ENCODE assay signal across 8 cellular contexts in the genomic region with DNA sequence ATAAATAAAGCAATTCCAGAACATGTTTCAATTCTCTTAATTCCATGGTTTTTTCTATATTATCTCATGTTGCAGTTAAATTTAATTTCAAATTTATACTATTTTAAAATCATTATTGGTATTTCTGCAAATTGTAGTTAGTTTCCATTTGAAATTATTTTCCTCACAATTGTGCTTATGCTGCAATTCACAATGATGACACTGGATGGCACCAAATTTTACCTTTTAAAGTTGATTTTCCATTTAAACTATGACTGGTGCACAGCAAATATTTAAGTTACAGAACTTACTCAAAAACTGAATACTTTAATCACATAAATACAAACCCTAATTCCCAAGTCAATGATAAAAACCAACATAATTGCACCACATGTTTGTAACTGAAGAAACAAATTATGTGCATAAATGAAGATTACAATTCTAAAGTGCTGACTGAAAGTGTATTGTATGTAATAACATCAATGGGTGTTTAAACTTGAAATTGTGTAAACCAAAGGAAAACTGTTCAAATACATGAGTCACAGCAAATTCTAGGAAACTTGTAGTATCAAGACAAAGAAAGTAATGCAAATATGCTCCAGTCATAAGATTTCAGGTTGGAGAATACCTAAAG.
DNase-seq lines count a peak whose midpoint lies in the region; ATAC-seq and TF ChIP-seq lines count a peak whose summit lies in the region.

No MANE protein-coding gene starts in this region.

- no peak overlapping the region for H3K23ac ChIP-seq in mesendoderm (ENCODE audit: low read length)

- no peaks in the 10 kb centered on the region for H3K36me3 ChIP-seq in Karpas-422 (ENCODE audit: insufficient read depth, low read length)
- no peaks in the 10 kb centered on the region for H3K36me3 ChIP-seq in lung (ENCODE audit: control insufficient read depth in 2 of 2, insufficient read depth in 2 of 2, low read length in 2 of 2)
- no peaks in the 10 kb centered on the region for H3K36me3 ChIP-seq in mesendoderm (ENCODE audit: control insufficient read depth, insufficient read depth, low read length)

- H3K9ac ChIP-seq in Karpas-422 (ENCODE audit: low read length) (no peak overlapping the region), mesendoderm (ENCODE audit: low read length) (no peak overlapping the region)

- DNase-seq in DMS 273 (lab: John Stamatoyannopoulos, UW; ENCODE audit: unreplicated experiment) (peak; percentile 52), DMS 273 treated with DMSO at 0.1 percent for 48 hours (lab: John Stamatoyannopoulos, UW) (no peak), Karpas-422 (peak; percentile 71), astrocyte of the hippocampus (ENCODE audit: low read depth, low spot score) (peak; percentile 51), lung (ENCODE audit: low spot score) (no peak), mesendoderm (no peak)

- no peak overlapping the region for H2AFZ ChIP-seq in Karpas-422 (ENCODE audit: low read length)

- H3K9me3 ChIP-seq in Karpas-422 (ENCODE audit: low read length) (no peaks in the 10 kb centered on the region), lung (ENCODE audit: control insufficient read depth in 2 of 2, insufficient read depth in 1 of 2, low read length in 1 of 2) (no peaks in the 10 kb centered on the region)

- no peak overlapping the region for H2AK5ac ChIP-seq in mesendoderm (ENCODE audit: low read length)

- H3K4me2 ChIP-seq in Karpas-422 (ENCODE audit: low read depth, low read length, poor library complexity, severe bottlenecking): no peak overlapping the region
- no peak overlapping the region for H3K4me2 ChIP-seq in mesendoderm (ENCODE audit: low read length)

- H3K56ac ChIP-seq in mesendoderm (ENCODE audit: low read length): no peak overlapping the region

- H4K5ac ChIP-seq in mesendoderm (ENCODE audit: low read length): no peak overlapping the region

- no peaks in the 10 kb centered on the region for H3K79me1 ChIP-seq in mesendoderm (ENCODE audit: low read length)

- H3K4ac ChIP-seq in mesendoderm (ENCODE audit: low read depth, low read length): no peak overlapping the region

- H3K4me3 ChIP-seq in Karpas-422 (ENCODE audit: low read length) (no peak overlapping the region), lung (no peak overlapping the region), mesendoderm (ENCODE audit: low read length) (no peak overlapping the region)

- H3K79me2 ChIP-seq in Karpas-422 (ENCODE audit: low read length) (no peaks in the 10 kb centered on the region), mesendoderm (ENCODE audit: control insufficient read depth, insufficient read depth, low read length) (no peaks in the 10 kb centered on the region)

- no peaks in the 10 kb centered on the region for H4K20me1 ChIP-seq in Karpas-422 (ENCODE audit: insufficient read depth, low read depth, low read length)

- no peak overlapping the region for H3K27ac ChIP-seq in Karpas-422 (ENCODE audit: low read length)
- no peak overlapping the region for H3K27ac ChIP-seq in lung (ENCODE audit: low read depth in 1 of 2, low read length in 1 of 2)
- H3K27ac ChIP-seq in mesendoderm (ENCODE audit: low read depth, low read length): no peak overlapping the region

- peak; percentile 52 for TF ChIP-seq CTCF in lung (IDR thresholded peaks at IDR 0.05; ENCODE audit: control extremely low read depth, extremely low read depth)

- no peak overlapping the region for H2BK15ac ChIP-seq in mesendoderm (replicated peaks; ENCODE audit: low read depth)

- no peak overlapping the region for H2BK120ac ChIP-seq in mesendoderm (ENCODE audit: low read depth, low read length)

- no peak overlapping the region for H2BK5ac ChIP-seq in mesendoderm (ENCODE audit: low read length)

- H3K4me1 ChIP-seq in Karpas-422 (ENCODE audit: low read length) (no peaks in the 10 kb centered on the region), lung (ENCODE audit: control insufficient read depth in 2 of 2, insufficient read depth in 2 of 2, low read length in 2 of 2) (no peaks in the 10 kb centered on the region), mesendoderm (ENCODE audit: control insufficient read depth, low read depth, low read length) (no peaks in the 10 kb centered on the region)

- no peaks in the 10 kb centered on the region for H3K9me2 ChIP-seq in Karpas-422 (replicated peaks; ENCODE audit: insufficient read depth, low read length)

- no peak overlapping the region for H3K18ac ChIP-seq in mesendoderm (ENCODE audit: low read length)

- H4K8ac ChIP-seq in mesendoderm (ENCODE audit: low read depth, low read length): no peak overlapping the region

- H3K27me3 ChIP-seq in Karpas-422 (ENCODE audit: low read length) (no peaks in the 10 kb centered on the region), lung (ENCODE audit: control insufficient read depth, insufficient read depth) (no peaks in the 10 kb centered on the region), mesendoderm (ENCODE audit: insufficient read depth, low read length, poor library complexity) (no peaks in the 10 kb centered on the region)

- no peak for ATAC-seq in lung (ENCODE audit: insufficient read depth, low FRiP score)
- no peak for ATAC-seq in HG03108 (IDR thresholded peaks at IDR 0.05; ENCODE audit: unreplicated experiment)
- ATAC-seq in GM19463 (IDR thresholded peaks at IDR 0.05; ENCODE audit: unreplicated experiment): no peak

Comparison
In these comparisons a context has a peak if more than half of its experiments do, and no peak if none do; other contexts are left out.
1. DNase-seq: peak in DMS 273 (single experiment), Karpas-422 (single experiment) and astrocyte of the hippocampus (single experiment); none in DMS 273 treated with DMSO at 0.1 percent for 48 hours (single experiment), lung (single experiment) and mesendoderm (single experiment).